ENCODE assay signal across 8 cellular contexts in the genomic region with DNA sequence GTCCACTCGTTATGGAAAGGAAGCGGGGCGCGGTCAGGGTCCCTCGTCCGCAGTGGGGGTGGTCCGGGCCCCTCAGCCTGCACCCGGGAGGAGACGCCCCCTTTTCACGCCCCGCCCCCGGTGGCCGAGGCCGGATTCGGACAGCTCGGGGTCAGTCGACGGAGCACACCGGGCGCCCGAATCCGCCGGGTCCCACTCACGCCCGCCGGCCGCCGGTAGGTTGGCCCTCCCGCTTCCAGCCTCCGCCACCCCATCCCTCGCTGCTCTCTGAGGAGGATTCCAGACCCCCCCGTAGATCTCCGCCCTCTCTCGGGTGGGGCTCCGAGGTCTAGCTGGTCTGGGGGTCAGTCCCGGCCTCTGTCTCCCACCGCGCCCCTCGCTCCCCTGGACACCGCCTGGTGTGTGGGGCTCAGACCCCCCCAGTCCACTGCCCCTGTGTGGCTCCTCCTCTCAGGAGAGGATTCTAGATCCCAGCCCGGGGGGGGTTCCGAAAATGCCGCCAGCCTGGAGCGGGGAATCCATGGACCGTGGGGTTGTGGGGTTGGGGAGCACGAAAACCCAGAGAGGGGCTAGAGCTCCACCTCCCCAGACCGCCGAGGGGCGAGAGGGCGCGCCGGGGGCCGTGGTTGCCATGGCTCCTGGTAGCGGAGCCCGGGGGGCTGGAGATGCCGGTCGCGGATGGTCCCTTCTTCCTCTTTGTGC. TPM values are rescaled to one million over a fixed set of nuclear protein-coding genes. Genes with fewer than 3 reads are reported as not detected.
DNase-seq lines count a peak whose midpoint lies in the region; ATAC-seq and TF ChIP-seq lines count a peak whose summit lies in the region.

No MANE protein-coding gene starts in this region.

- H3K36me3 ChIP-seq in fibroblast of lung (ENCODE audit: control insufficient read depth, insufficient read depth, low read length): no peaks in the 10 kb centered on the region

- TF ChIP-seq CTCF in GM13976 (IDR thresholded peaks at IDR 0.05; ENCODE audit: borderline replicate concordance, control extremely low read depth, extremely low read depth, insufficient read depth, missing control alignments) (no peak), fibroblast of lung (conservative IDR thresholded peaks at IDR 0.05 in 1 of 2, IDR thresholded peaks at IDR 0.05 in 1 of 2; ENCODE audit: low read depth in 1 of 2, low read length in 2 of 2) (no peak)

- no peak overlapping the region for H3K9ac ChIP-seq in fibroblast of lung (ENCODE audit: insufficient read depth, low read length)

- no peak overlapping the region for H3K4me3 Mint-ChIP-seq in activated CD8-positive, alpha-beta memory T cell treated with anti-CD3 and anti-CD28 coated beads, Interleukin-2, amount 10 ng/mL, durations not matched to agents 7 days and 5 days

- H4K20me1 ChIP-seq in fibroblast of lung (ENCODE audit: control insufficient read depth, extremely low read depth, insufficient read depth, low read length): no peaks in the 10 kb centered on the region

- no peaks in the 10 kb centered on the region for H3K27me3 ChIP-seq in fibroblast of lung (ENCODE audit: control insufficient read depth, insufficient read depth, low read length)

- peak; percentile 23 for ATAC-seq in HG03139 (IDR thresholded peaks at IDR 0.05; ENCODE audit: unreplicated experiment)
- ATAC-seq in GM21717 (IDR thresholded peaks at IDR 0.05; ENCODE audit: unreplicated experiment): no peak
- ATAC-seq in HG03097 (IDR thresholded peaks at IDR 0.05; ENCODE audit: low FRiP score, unreplicated experiment): no peak
- no peak for ATAC-seq in activated CD8-positive, alpha-beta memory T cell treated with anti-CD3 and anti-CD28 coated beads, Interleukin-2, amount 10 ng/mL, durations not matched to agents 7 days and 5 days

- peaks cover 3% of the 10 kb centered on the region for H3K4me1 Mint-ChIP-seq in activated CD8-positive, alpha-beta memory T cell treated with anti-CD3 and anti-CD28 coated beads, Interleukin-2, amount 10 ng/mL, durations not matched to agents 7 days and 5 days

- H3K79me2 ChIP-seq in fibroblast of lung (ENCODE audit: control insufficient read depth, insufficient read depth, low read length): no peaks in the 10 kb centered on the region

- peaks cover 9% of the 10 kb centered on the region for H3K27me3 Mint-ChIP-seq in activated CD8-positive, alpha-beta memory T cell treated with anti-CD3 and anti-CD28 coated beads, Interleukin-2, amount 10 ng/mL, durations not matched to agents 7 days and 5 days

- H3K9me3 Mint-ChIP-seq in activated CD8-positive, alpha-beta memory T cell treated with anti-CD3 and anti-CD28 coated beads, Interleukin-2, amount 10 ng/mL, durations not matched to agents 7 days and 5 days (ENCODE audit: low read depth): peaks cover 2% of the 10 kb centered on the region

- no peaks in the 10 kb centered on the region for H3K4me1 ChIP-seq in fibroblast of lung (ENCODE audit: control insufficient read depth, extremely low read depth, insufficient read depth, low read length)

- peak overlapping the region; percentile 59 for H3K4me2 ChIP-seq in fibroblast of lung (ENCODE audit: extremely low read depth, insufficient read depth, low read length)

- in situ Hi-C loops in GM13976 (cut with MboI; ENCODE audit: low sequenced_read_pairs, unreplicated experiment): no loop called here

- H3K27ac Mint-ChIP-seq in activated CD8-positive, alpha-beta memory T cell treated with anti-CD3 and anti-CD28 coated beads, Interleukin-2, amount 10 ng/mL, durations not matched to agents 7 days and 5 days: no peak overlapping the region

- peaks cover 3% of the 10 kb centered on the region for H3K36me3 Mint-ChIP-seq in activated CD8-positive, alpha-beta memory T cell treated with anti-CD3 and anti-CD28 coated beads, Interleukin-2, amount 10 ng/mL, durations not matched to agents 7 days and 5 days

- H2AFZ ChIP-seq in fibroblast of lung (ENCODE audit: low read length): no peak overlapping the region

- DNase-seq in GM13976 (ENCODE audit: low spot score) (peak; percentile 44), fibroblast of lung (ENCODE audit: low read depth in 2 of 2) (no peak), posterior vena cava (ENCODE audit: low spot score) (peak; percentile 76), NCI-H82 (lab: John Stamatoyannopoulos, UW) (no peak)
- DNase-seq in activated CD8-positive, alpha-beta memory T cell treated with anti-CD3 and anti-CD28 coated beads, Interleukin-2, amount 10 ng/mL, durations not matched to agents 7 days and 5 days: no peak

- peak overlapping the region in 2 of 4 experiments; percentile 36 to 64 for H3K4me3 ChIP-seq in fibroblast of lung (replicated peaks in 1 of 4; ENCODE audit: control extremely low read depth in 1 of 4, insufficient read depth in 1 of 4, low read depth in 3 of 4, low read length in 4 of 4)

- no peaks in the 10 kb centered on the region for H3K9me3 ChIP-seq in fibroblast of lung (ENCODE audit: control insufficient read depth, insufficient read depth, low read depth, low read length)

- no peak overlapping the region for H3K27ac ChIP-seq in fibroblast of lung (ENCODE audit: insufficient read depth, low read length)

- intact Hi-C loops in posterior vena cava (cut with DNase I): no loop called here

- CTCF ChIA-PET in activated CD8-positive, alpha-beta memory T cell treated with anti-CD3 and anti-CD28 coated beads, Interleukin-2, amount 10 ng/mL, durations not matched to agents 7 days and 5 days (lab: Charles Lee): no interaction called here

RNA-seq across cellular contexts. Expression of a gene that starts 0.7 kb away (rescaled TPM):
- total RNA-seq in fibroblast of lung: 0.33 and 2.1 TPM in 2 replicates
- 0.01 and 0.07 TPM in 2 replicates for polyA plus RNA-seq in fibroblast of lung
- 0.17 TPM in 1 of 2 replicates, not detected in the other for polyA plus RNA-seq in fibroblast of lung (2012)
- polyA minus RNA-seq in fibroblast of lung (ENCODE audit: low replicate concordance): not detected in 2 replicates
- 1 to 10 TPM; 4.9 to 7.8 TPM for total RNA-seq in posterior vena cava
- total RNA-seq in activated CD8-positive, alpha-beta memory T cell treated with anti-CD3 and anti-CD28 coated beads, Interleukin-2, amount 10 ng/mL, durations not matched to agents 7 days and 5 days: not detected

Comparison
In these comparisons a context has a peak if more than half of its experiments do, and no peak if none do; other contexts are left out.
1. DNase-seq: peak in GM13976 (single experiment) and posterior vena cava (single experiment); none in fibroblast of lung (0 of 2), NCI-H82 (single experiment) and activated CD8-positive, alpha-beta memory T cell treated with anti-CD3 and anti-CD28 coated beads, Interleukin-2, amount 10 ng/mL, durations not matched to agents 7 days and 5 days (single experiment).